ENCODE assay signal across 1 cellular context in the genomic region with DNA sequence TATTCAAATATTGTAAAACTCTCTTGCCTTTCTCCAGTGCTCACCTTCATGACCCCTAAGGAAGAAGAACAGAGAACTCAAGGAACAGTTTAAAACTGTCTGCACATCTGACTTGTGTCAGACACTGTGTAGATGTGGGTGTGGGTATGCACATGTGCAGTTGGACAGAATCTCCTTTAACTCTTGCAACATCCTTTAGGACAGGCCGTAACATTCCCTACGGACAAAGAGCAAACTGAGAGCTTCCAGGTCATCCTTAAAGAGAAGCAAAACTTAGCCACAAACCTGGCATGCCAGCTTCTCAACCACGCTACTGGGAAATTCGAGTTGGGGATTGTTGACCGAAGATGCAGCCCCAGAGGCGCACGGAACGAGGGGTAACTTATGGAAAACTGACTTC.
A peak's percentile ranks its signal among the peaks of the same experiment; 100 is the strongest.
TF ChIP-seq lines count a peak whose summit lies in the region.

No MANE protein-coding gene starts in this region.

TF ChIP-seq in HepG2, 621 proteins besides CTCF, POLR2A, EP300 and RAD21:
- TF ChIP-seq CEBPG (CRISPR knock-in tag; IDR thresholded peaks at IDR 0.05) (peak; percentile 68), ZNF446 (CRISPR knock-in tag; IDR thresholded peaks at IDR 0.05) (no peak), NCOA1 (CRISPR knock-in tag; IDR thresholded peaks at IDR 0.05) (no peak), ETV6 (CRISPR knock-in tag; conservative IDR thresholded peaks at IDR 0.05) (no peak), RBM22 (optimal IDR thresholded peaks at IDR 0.05; ENCODE audit: low read length) (no peak), ZZZ3 (CRISPR knock-in tag; IDR thresholded peaks at IDR 0.05; ENCODE audit: borderline replicate concordance) (no peak), ZNF652 (CRISPR knock-in tag; IDR thresholded peaks at IDR 0.05; ENCODE audit: borderline replicate concordance, low read depth) (peak; percentile 70; the same call in 1 of the 2 replicates), JUND (CRISPR knock-in tag; IDR thresholded peaks at IDR 0.05) (no peak), TEAD3 (CRISPR knock-in tag; optimal IDR thresholded peaks at IDR 0.05; ENCODE audit: borderline replicate concordance) (peak; percentile 63), SP2 (CRISPR knock-in tag; IDR thresholded peaks at IDR 0.05) (no peak), ERF (CRISPR knock-in tag; IDR thresholded peaks at IDR 0.05) (no peak), ZKSCAN8 (CRISPR knock-in tag; IDR thresholded peaks at IDR 0.05; ENCODE audit: borderline replicate concordance) (no peak), ZNF317 (CRISPR knock-in tag; IDR thresholded peaks at IDR 0.05) (no peak), CEBPB (IDR thresholded peaks at IDR 0.05; ENCODE audit: borderline replicate concordance, low read depth, low read length) (peak; percentile 86), GATAD2A (CRISPR knock-in tag; IDR thresholded peaks at IDR 0.05) (0 out of 2 replicates have a peak, but pooled peaks have one; percentile 16), YEATS2 (CRISPR knock-in tag; IDR thresholded peaks at IDR 0.05; ENCODE audit: borderline replicate concordance) (no peak), MATR3 (CRISPR knock-in tag; IDR thresholded peaks at IDR 0.05) (no peak)
- TF ChIP-seq, protein P1, sequence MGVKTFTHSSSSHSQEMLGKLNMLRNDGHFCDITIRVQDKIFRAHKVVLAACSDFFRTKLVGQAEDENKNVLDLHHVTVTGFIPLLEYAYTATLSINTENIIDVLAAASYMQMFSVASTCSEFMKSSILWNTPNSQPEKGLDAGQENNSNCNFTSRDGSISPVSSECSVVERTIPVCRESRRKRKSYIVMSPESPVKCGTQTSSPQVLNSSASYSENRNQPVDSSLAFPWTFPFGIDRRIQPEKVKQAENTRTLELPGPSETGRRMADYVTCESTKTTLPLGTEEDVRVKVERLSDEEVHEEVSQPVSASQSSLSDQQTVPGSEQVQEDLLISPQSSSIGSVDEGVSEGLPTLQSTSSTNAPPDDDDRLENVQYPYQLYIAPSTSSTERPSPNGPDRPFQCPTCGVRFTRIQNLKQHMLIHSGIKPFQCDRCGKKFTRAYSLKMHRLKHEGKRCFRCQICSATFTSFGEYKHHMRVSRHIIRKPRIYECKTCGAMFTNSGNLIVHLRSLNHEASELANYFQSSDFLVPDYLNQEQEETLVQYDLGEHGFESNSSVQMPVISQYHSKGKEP (CRISPR knock-in tag; IDR thresholded peaks at IDR 0.05), result no peak
- TF ChIP-seq, protein P2, sequence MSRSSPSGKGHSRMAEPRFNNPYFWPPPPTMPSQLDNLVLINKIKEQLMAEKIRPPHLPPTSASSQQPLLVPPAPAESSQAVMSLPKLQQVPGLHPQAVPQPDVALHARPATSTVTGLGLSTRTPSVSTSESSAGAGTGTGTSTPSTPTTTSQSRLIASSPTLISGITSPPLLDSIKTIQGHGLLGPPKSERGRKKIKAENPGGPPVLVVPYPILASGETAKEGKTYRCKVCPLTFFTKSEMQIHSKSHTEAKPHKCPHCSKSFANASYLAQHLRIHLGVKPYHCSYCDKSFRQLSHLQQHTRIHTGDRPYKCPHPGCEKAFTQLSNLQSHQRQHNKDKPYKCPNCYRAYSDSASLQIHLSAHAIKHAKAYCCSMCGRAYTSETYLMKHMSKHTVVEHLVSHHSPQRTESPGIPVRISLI (CRISPR knock-in tag; IDR thresholded peaks at IDR 0.05; ENCODE audit: borderline replicate concordance), result no peak
- TF ChIP-seq, protein P3, sequence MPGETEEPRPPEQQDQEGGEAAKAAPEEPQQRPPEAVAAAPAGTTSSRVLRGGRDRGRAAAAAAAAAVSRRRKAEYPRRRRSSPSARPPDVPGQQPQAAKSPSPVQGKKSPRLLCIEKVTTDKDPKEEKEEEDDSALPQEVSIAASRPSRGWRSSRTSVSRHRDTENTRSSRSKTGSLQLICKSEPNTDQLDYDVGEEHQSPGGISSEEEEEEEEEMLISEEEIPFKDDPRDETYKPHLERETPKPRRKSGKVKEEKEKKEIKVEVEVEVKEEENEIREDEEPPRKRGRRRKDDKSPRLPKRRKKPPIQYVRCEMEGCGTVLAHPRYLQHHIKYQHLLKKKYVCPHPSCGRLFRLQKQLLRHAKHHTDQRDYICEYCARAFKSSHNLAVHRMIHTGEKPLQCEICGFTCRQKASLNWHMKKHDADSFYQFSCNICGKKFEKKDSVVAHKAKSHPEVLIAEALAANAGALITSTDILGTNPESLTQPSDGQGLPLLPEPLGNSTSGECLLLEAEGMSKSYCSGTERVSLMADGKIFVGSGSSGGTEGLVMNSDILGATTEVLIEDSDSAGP (CRISPR knock-in tag; IDR thresholded peaks at IDR 0.05; ENCODE audit: borderline replicate concordance), result no peak
